In genomic region chr2:145654746-145655145, GRCh38 we compare ENCODE assay signal across 18 cellular contexts.
"Had no signal": no experiment of that assay in that cellular context is flagged by ENCODE, and none has a peak within 500 bp of the region (broad histone marks: within the 10 kb centered on the region; RNA-seq: fewer than 3 reads in every experiment).

No MANE protein-coding gene starts in this region.

- H3K27ac Mint-ChIP-seq: activated naive CD8-positive, alpha-beta T cell; activated T-helper 1 cell treated with anti-CD3 and anti-CD28 coated beads, Interleukin-12 subunit alpha, Interleukin-12 subunit beta, Interleukin-2, Interleukin-4 antibody, amounts not matched to agents 30 ng/mL and 10 ng/mL and 1 ng/mL, durations not matched to agents 14 hours and 24 hours and 36 hours; endodermal cell; mesothelial cell of epicardium; neural progenitor cell; stimulated activated naive CD8-positive, alpha-beta T cell treated with anti-CD3 and anti-CD28 coated beads, Interleukin-15, amount 100 ng/mL, for 72 hours; type B pancreatic cell had no signal

- H3K36me3 Mint-ChIP-seq: activated naive CD8-positive, alpha-beta T cell; mesothelial cell of epicardium; neural progenitor cell; type B pancreatic cell had no signal

- H3K9me3 Mint-ChIP-seq: activated T-helper 1 cell treated with anti-CD3 and anti-CD28 coated beads, Interleukin-12 subunit alpha, Interleukin-12 subunit beta, Interleukin-2, Interleukin-4 antibody, amounts not matched to agents 30 ng/mL and 10 ng/mL and 1 ng/mL, durations not matched to agents 14 hours and 24 hours and 36 hours; endodermal cell; neural progenitor cell; type B pancreatic cell had no signal

- ATAC-seq: left lobe of liver; stimulated activated naive CD8-positive, alpha-beta T cell treated with anti-CD3 and anti-CD28 coated beads, Interleukin-15, amount 100 ng/mL, for 72 hours had no signal

- H3K27me3 ChIP-seq: brain microvascular endothelial cell, neural progenitor cell, right atrium auricular region, testis had no signal

- H3K9me3 ChIP-seq: prostate gland, right atrium auricular region, testis had no signal

- H3K4me1 Mint-ChIP-seq: endodermal cell; neural progenitor cell; stimulated activated naive CD8-positive, alpha-beta T cell treated with anti-CD3 and anti-CD28 coated beads, Interleukin-15, amount 100 ng/mL, for 72 hours had no signal

- H3K4me3 ChIP-seq: lung, neural progenitor cell, prostate gland, right atrium auricular region, testis had no signal

- H3K27me3 Mint-ChIP-seq: activated naive CD8-positive, alpha-beta T cell; stimulated activated naive CD8-positive, alpha-beta T cell treated with anti-CD3 and anti-CD28 coated beads, Interleukin-15, amount 100 ng/mL, for 72 hours; type B pancreatic cell had no signal

- H3K4me3 Mint-ChIP-seq: activated naive CD8-positive, alpha-beta T cell; activated T-helper 1 cell treated with anti-CD3 and anti-CD28 coated beads, Interleukin-12 subunit alpha, Interleukin-12 subunit beta, Interleukin-2, Interleukin-4 antibody, amounts not matched to agents 30 ng/mL and 10 ng/mL and 1 ng/mL, durations not matched to agents 14 hours and 24 hours and 36 hours; endodermal cell; mesothelial cell of epicardium; neural progenitor cell; stimulated activated naive CD8-positive, alpha-beta T cell treated with anti-CD3 and anti-CD28 coated beads, Interleukin-15, amount 100 ng/mL, for 72 hours; type B pancreatic cell had no signal

- H3K36me3 ChIP-seq: brain microvascular endothelial cell, neural progenitor cell, prostate gland, right atrium auricular region had no signal

- H3K4me1 ChIP-seq: prostate gland, right atrium auricular region, testis had no signal

- H3K27ac ChIP-seq: brain microvascular endothelial cell, neural progenitor cell, prostate gland, right atrium auricular region, testis had no signal

- DNase-seq: activated CD4-positive, alpha-beta T cell treated with anti-CD3 and anti-CD28 coated beads, Interleukin-2, amount 50 U/mL, for 48 hours; activated gamma-delta T cell treated with Interleukin-2 at 50 U/mL for 16 hours; activated T-cell treated with anti-CD3 and anti-CD28 coated beads for 4 hours; brain microvascular endothelial cell; central memory CD4-positive, alpha-beta T cell; endodermal cell; hypothalamus; stimulated activated naive CD8-positive, alpha-beta T cell treated with anti-CD3 and anti-CD28 coated beads, Interleukin-15, amount 100 ng/mL, for 72 hours; testis had no signal
